Comparison of ENCODE assay signal across 13 cellular contexts in the genomic region with DNA sequence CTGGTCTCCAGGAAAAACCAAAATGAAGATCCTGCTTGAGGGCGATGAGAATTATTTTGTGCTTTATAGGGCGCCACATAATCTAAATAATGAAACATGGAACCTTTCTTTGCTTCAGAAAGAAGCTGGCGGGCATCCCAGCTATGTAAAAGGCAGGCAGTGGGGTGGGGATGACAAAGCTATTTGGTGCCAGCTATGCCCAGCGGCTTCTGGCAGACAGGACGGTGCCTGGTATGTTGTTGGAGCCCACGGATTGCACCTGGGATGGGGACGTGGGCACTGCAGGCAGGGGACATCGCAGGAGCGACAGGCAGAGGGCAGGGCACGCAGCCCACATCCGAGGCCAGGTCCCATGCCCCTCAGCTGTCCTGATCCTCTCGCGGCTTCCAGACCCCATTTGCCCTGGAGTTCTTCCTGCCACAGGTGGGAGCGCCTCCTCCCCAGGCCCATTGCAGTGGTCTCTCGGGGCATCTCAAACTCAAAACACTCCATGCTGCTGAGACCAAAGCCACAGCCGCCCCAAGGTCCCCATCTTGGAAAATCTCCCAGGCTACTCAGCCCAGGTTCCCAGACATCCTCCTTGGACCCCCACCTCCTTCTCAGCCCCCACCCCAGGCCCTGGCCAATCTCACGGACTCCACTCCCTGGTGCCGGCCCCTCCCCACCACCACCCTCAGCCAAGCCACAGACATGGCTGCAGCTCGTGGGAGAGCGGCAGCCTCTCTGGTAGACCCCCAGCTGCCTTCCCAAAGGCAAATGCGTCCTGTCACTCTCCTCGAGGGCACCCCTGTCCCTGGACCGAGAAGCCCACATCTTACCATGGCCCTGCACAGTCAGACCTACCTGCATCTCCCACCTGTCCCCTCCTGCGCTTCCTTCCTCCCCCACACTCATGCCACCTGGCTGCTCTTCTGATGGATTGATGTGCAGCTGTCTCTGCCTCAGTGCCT. TPM values are rescaled to one million over a fixed set of nuclear protein-coding genes. Genes with fewer than 3 reads are reported as not detected.
"Had no signal": no experiment of that assay in that cellular context is flagged by ENCODE, and none has a peak within 500 bp of the region (broad histone marks: within the 10 kb centered on the region; RNA-seq: fewer than 3 reads in every experiment).

No MANE protein-coding gene starts in this region.

- H3K27me3 ChIP-seq: esophagus muscularis mucosa, left lung, tibial nerve had no signal

- H3K36me3 ChIP-seq: esophagus muscularis mucosa, left lung, tibial nerve had no signal

- FAIRE-seq: small intestine had no signal

- H3K4me1 ChIP-seq: left lung, tibial nerve had no signal

- DNase-seq: activated CD4-positive, alpha-beta memory T cell treated with anti-CD3 and anti-CD28 coated beads for 36 hours; activated gamma-delta T cell; activated naive CD8-positive, alpha-beta T cell treated with anti-CD3 and anti-CD28 coated beads for 36 hours; activated T-cell treated with anti-CD3 and anti-CD28 coated beads, Interleukin-2, amount 50 U/mL, for 48 hours; glutamatergic neuron; mesenchymal stem cell; small intestine; SW 1271; T-helper 9 cell had no signal

- H3K9me3 ChIP-seq: esophagus muscularis mucosa, left lung had no signal

- H3K4me3 ChIP-seq: esophagus muscularis mucosa, left lung, tibial nerve had no signal

- H3K27ac ChIP-seq: esophagus muscularis mucosa, left lung, tibial nerve had no signal

- ATAC-seq: left lung; stimulated activated memory B cell treated with anti-CD40 and anti-IgM and Interleukin-4, amounts not matched to agents 10 μg/mL and 1 μg/mL and 100 μg/mL, for 72 hours had no signal

RNA-seq across cellular contexts. Expression of a gene that starts 45.7 kb away (rescaled TPM):
- total RNA-seq: activated CD4-positive, alpha-beta memory T cell treated with anti-CD3 and anti-CD28 coated beads for 36 hours; activated naive CD8-positive, alpha-beta T cell treated with anti-CD3 and anti-CD28 coated beads for 36 hours had no signal
